ENCODE assay signal across 1 cellular context in genomic region chr6:31769684-31770371, GRCh38.
A peak's percentile ranks its signal among the peaks of the same experiment; 100 is the strongest.
TF ChIP-seq lines count a peak whose summit lies in the region.

No MANE protein-coding gene starts in this region.

TF ChIP-seq in K562, 482 proteins besides CTCF, POLR2A, EP300 and RAD21 (continued from another document and continues in another):
- TF ChIP-seq, protein P1, sequence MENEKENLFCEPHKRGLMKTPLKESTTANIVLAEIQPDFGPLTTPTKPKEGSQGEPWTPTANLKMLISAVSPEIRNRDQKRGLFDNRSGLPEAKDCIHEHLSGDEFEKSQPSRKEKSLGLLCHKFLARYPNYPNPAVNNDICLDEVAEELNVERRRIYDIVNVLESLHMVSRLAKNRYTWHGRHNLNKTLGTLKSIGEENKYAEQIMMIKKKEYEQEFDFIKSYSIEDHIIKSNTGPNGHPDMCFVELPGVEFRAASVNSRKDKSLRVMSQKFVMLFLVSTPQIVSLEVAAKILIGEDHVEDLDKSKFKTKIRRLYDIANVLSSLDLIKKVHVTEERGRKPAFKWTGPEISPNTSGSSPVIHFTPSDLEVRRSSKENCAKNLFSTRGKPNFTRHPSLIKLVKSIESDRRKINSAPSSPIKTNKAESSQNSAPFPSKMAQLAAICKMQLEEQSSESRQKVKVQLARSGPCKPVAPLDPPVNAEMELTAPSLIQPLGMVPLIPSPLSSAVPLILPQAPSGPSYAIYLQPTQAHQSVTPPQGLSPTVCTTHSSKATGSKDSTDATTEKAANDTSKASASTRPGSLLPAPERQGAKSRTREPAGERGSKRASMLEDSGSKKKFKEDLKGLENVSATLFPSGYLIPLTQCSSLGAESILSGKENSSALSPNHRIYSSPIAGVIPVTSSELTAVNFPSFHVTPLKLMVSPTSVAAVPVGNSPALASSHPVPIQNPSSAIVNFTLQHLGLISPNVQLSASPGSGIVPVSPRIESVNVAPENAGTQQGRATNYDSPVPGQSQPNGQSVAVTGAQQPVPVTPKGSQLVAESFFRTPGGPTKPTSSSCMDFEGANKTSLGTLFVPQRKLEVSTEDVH (IDR thresholded peaks at IDR 0.05; ENCODE audit: low read depth, partially characterized antibody): peak; percentile 59
- TF ChIP-seq TEAD4 (IDR thresholded peaks at IDR 0.05; ENCODE audit: low read length) (0 out of 2 replicates have a peak, but pooled peaks have one; percentile 36), TEAD4 (CRISPR knock-in tag; IDR thresholded peaks at IDR 0.05; ENCODE audit: borderline replicate concordance) (no peak), ELF2 (CRISPR knock-in tag; IDR thresholded peaks at IDR 0.05) (0 out of 2 replicates have a peak, but pooled peaks have one; percentile 35), MXI1 (IDR thresholded peaks at IDR 0.05; ENCODE audit: low read depth, low read length) (0 out of 2 replicates have a peak, but pooled peaks have one; percentile 9), ZBTB8A (IDR thresholded peaks at IDR 0.05; ENCODE audit: partially characterized antibody) (no peak), PHB (CRISPR knock-in tag; IDR thresholded peaks at IDR 0.05) (0 out of 2 replicates have a peak, but pooled peaks have one; percentile 19), NBN (IDR thresholded peaks at IDR 0.05; ENCODE audit: low read depth) (peak; percentile 92), HMBOX1 (IDR thresholded peaks at IDR 0.05) (peak; percentile 48; the same call in 1 of the 2 replicates), ZSCAN29 (IDR thresholded peaks at IDR 0.05) (no peak), ZNF316 (IDR thresholded peaks at IDR 0.05) (0 out of 2 replicates have a peak, but pooled peaks have one; percentile 26), PHF20 (IDR thresholded peaks at IDR 0.05; ENCODE audit: partially characterized antibody) (peak; percentile 14), CTCFL (IDR thresholded peaks at IDR 0.05; ENCODE audit: borderline replicate concordance, insufficient read depth, low read depth, low read length, poor library complexity, severe bottlenecking) (peak; percentile 96), SMARCE1 (IDR thresholded peaks at IDR 0.05) (peak; percentile 70; the same call in 1 of the 2 replicates), ADNP (tag; IDR thresholded peaks at IDR 0.05) (no peak), ZNF212 (CRISPR knock-in tag; IDR thresholded peaks at IDR 0.05) (no peak), SIN3B (IDR thresholded peaks at IDR 0.05; ENCODE audit: low read depth) (no peak), LARP7 (IDR thresholded peaks at IDR 0.05) (peak; percentile 84; the same call in 1 of the 2 replicates), MYC (IDR thresholded peaks at IDR 0.05; ENCODE audit: low read depth, low read length) (peak; percentile 65), MYC (CRISPR knock-in tag; IDR thresholded peaks at IDR 0.05; ENCODE audit: borderline replicate concordance, low read depth) (no peak; the same call in 1 of the 2 replicates), E2F3 (CRISPR knock-in tag; IDR thresholded peaks at IDR 0.05) (peak; percentile 19; the same call in 1 of the 2 replicates), BCOR (IDR thresholded peaks at IDR 0.05) (peak; percentile 65; the same call in 1 of the 2 replicates), KLF16 (IDR thresholded peaks at IDR 0.05) (peak; percentile 83), BRF1 (IDR thresholded peaks at IDR 0.05; ENCODE audit: borderline replicate concordance, extremely low read depth, insufficient read length) (no peak), ZBTB43 (CRISPR knock-in tag; IDR thresholded peaks at IDR 0.05) (peak; percentile 93), FOSL1 (tag; conservative IDR thresholded peaks at IDR 0.05) (peak; percentile 47; the same call in 1 of the 2 replicates), NRF1 (conservative IDR thresholded peaks at IDR 0.05 in 1 of 2, IDR thresholded peaks at IDR 0.05 in 1 of 2) (peak; percentile 9 to 16; a peak in 1 of 4 replicates), SP2 (IDR thresholded peaks at IDR 0.05; ENCODE audit: extremely low read depth, low read depth, low read length, poor library complexity, severe bottlenecking) (no peak), ZNF707 (CRISPR knock-in tag; conservative IDR thresholded peaks at IDR 0.05) (no peak), POLR2AphosphoS5 (IDR thresholded peaks at IDR 0.05; ENCODE audit: control insufficient read depth, insufficient read depth, low read depth, low read length) (no peak; the same call in 1 of the 2 replicates), RCOR1 (IDR thresholded peaks at IDR 0.05; ENCODE audit: borderline replicate concordance in 1 of 2, low read depth in 2 of 2, low read length in 2 of 2) (peak in 1 of 2 experiments; percentile 95; a peak in 2 of 4 replicates), U2AF1 (optimal IDR thresholded peaks at IDR 0.05; ENCODE audit: low read depth, low read length) (no peak), ZNF436 (CRISPR knock-in tag; IDR thresholded peaks at IDR 0.05) (no peak), ZSCAN32 (CRISPR knock-in tag; IDR thresholded peaks at IDR 0.05) (0 out of 2 replicates have a peak, but pooled peaks have one; percentile 10), ZFP1 (CRISPR knock-in tag; IDR thresholded peaks at IDR 0.05) (no peak), SREBF1 (IDR thresholded peaks at IDR 0.05; ENCODE audit: borderline replicate concordance, low read depth, low read length) (0 out of 2 replicates have a peak, but pooled peaks have one; percentile 80), SMARCB1 (IDR thresholded peaks at IDR 0.05; ENCODE audit: insufficient read length, low read depth) (peak; percentile 58), TEAD1 (CRISPR knock-in tag; IDR thresholded peaks at IDR 0.05) (peak; percentile 57 to 64; a peak in 3 of 4 replicates), ZBTB17 (CRISPR knock-in tag; IDR thresholded peaks at IDR 0.05) (peak; percentile 40; the same call in 1 of the 2 replicates), ZC3H4 (CRISPR knock-in tag; IDR thresholded peaks at IDR 0.05; ENCODE audit: borderline replicate concordance) (no peak), ZBTB26 (CRISPR knock-in tag; IDR thresholded peaks at IDR 0.05) (peak; percentile 78), FOXK1 (CRISPR knock-in tag; IDR thresholded peaks at IDR 0.05; ENCODE audit: borderline replicate concordance) (peak; percentile 90), CBX5 (IDR thresholded peaks at IDR 0.05; ENCODE audit: borderline replicate concordance, low read depth) (0 out of 2 replicates have a peak, but pooled peaks have one; percentile 33)
- TF ChIP-seq, protein P2, sequence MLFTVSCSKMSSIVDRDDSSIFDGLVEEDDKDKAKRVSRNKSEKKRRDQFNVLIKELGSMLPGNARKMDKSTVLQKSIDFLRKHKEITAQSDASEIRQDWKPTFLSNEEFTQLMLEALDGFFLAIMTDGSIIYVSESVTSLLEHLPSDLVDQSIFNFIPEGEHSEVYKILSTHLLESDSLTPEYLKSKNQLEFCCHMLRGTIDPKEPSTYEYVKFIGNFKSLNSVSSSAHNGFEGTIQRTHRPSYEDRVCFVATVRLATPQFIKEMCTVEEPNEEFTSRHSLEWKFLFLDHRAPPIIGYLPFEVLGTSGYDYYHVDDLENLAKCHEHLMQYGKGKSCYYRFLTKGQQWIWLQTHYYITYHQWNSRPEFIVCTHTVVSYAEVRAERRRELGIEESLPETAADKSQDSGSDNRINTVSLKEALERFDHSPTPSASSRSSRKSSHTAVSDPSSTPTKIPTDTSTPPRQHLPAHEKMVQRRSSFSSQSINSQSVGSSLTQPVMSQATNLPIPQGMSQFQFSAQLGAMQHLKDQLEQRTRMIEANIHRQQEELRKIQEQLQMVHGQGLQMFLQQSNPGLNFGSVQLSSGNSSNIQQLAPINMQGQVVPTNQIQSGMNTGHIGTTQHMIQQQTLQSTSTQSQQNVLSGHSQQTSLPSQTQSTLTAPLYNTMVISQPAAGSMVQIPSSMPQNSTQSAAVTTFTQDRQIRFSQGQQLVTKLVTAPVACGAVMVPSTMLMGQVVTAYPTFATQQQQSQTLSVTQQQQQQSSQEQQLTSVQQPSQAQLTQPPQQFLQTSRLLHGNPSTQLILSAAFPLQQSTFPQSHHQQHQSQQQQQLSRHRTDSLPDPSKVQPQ (CRISPR knock-in tag; IDR thresholded peaks at IDR 0.05; ENCODE audit: borderline replicate concordance): no peak
- TF ChIP-seq, protein P3, sequence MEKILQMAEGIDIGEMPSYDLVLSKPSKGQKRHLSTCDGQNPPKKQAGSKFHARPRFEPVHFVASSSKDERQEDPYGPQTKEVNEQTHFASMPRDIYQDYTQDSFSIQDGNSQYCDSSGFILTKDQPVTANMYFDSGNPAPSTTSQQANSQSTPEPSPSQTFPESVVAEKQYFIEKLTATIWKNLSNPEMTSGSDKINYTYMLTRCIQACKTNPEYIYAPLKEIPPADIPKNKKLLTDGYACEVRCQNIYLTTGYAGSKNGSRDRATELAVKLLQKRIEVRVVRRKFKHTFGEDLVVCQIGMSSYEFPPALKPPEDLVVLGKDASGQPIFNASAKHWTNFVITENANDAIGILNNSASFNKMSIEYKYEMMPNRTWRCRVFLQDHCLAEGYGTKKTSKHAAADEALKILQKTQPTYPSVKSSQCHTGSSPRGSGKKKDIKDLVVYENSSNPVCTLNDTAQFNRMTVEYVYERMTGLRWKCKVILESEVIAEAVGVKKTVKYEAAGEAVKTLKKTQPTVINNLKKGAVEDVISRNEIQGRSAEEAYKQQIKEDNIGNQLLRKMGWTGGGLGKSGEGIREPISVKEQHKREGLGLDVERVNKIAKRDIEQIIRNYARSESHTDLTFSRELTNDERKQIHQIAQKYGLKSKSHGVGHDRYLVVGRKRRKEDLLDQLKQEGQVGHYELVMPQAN (IDR thresholded peaks at IDR 0.05; ENCODE audit: borderline replicate concordance): peak; percentile 61; the same call in 1 of the 2 replicates
- TF ChIP-seq, protein P4, sequence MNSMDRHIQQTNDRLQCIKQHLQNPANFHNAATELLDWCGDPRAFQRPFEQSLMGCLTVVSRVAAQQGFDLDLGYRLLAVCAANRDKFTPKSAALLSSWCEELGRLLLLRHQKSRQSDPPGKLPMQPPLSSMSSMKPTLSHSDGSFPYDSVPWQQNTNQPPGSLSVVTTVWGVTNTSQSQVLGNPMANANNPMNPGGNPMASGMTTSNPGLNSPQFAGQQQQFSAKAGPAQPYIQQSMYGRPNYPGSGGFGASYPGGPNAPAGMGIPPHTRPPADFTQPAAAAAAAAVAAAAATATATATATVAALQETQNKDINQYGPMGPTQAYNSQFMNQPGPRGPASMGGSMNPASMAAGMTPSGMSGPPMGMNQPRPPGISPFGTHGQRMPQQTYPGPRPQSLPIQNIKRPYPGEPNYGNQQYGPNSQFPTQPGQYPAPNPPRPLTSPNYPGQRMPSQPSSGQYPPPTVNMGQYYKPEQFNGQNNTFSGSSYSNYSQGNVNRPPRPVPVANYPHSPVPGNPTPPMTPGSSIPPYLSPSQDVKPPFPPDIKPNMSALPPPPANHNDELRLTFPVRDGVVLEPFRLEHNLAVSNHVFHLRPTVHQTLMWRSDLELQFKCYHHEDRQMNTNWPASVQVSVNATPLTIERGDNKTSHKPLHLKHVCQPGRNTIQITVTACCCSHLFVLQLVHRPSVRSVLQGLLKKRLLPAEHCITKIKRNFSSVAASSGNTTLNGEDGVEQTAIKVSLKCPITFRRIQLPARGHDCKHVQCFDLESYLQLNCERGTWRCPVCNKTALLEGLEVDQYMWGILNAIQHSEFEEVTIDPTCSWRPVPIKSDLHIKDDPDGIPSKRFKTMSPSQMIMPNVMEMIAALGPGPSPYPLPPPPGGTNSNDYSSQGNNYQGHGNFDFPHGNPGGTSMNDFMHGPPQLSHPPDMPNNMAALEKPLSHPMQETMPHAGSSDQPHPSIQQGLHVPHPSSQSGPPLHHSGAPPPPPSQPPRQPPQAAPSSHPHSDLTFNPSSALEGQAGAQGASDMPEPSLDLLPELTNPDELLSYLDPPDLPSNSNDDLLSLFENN (IDR thresholded peaks at IDR 0.05; ENCODE audit: low read depth in 2 of 2, low read length in 2 of 2): peak in 1 of 2 experiments; percentile 44; a peak in 1 of 4 replicates
